In genomic region chr16:57299719-57300386, GRCh38 we compare ENCODE assay signal across 8 cellular contexts. TPM values are rescaled to one million over a fixed set of nuclear protein-coding genes. Genes with fewer than 3 reads are reported as not detected.
A peak's percentile ranks its signal among the peaks of the same experiment; 100 is the strongest.
DNase-seq lines count a peak whose midpoint lies in the region; ATAC-seq and TF ChIP-seq lines count a peak whose summit lies in the region.

No MANE protein-coding gene starts in this region.

- no peaks in the 10 kb centered on the region for H3K36me3 ChIP-seq in HUES48 (ENCODE audit: control insufficient read depth, insufficient read depth, low read length)
- no peaks in the 10 kb centered on the region for H3K36me3 ChIP-seq in PC-3 (ENCODE audit: low read depth, low read length)
- no peaks in the 10 kb centered on the region for H3K36me3 ChIP-seq in esophagus muscularis mucosa
- H3K36me3 ChIP-seq in muscle layer of duodenum (ENCODE audit: control insufficient read depth in 1 of 2, insufficient read depth in 2 of 2, low read length in 2 of 2), result no peaks in the 10 kb centered on the region

- CTCF ChIA-PET in PC-3 (lab: Charles Lee), result interaction anchor here (0.5 to 1.5 kb wide), 10 partner anchors 20 to 334 kb away, joined by 3 to 12 read pairs (median 3); partner anchors contain the start of gene ARL2BP

- 0 out of 2 replicates have a peak, but pooled peaks have one; percentile 23 for TF ChIP-seq CTCF in PC-3 (conservative IDR thresholded peaks at IDR 0.05; ENCODE audit: low read depth, low read length)
- peak in 2 of 3 experiments; percentile 40 to 55 for TF ChIP-seq CTCF in esophagus muscularis mucosa (IDR thresholded peaks at IDR 0.05)

- no peak overlapping the region for H3K4me3 Mint-ChIP-seq in activated T-cell treated with anti-CD3 and anti-CD28 coated beads, Interleukin-2, amount 50 U/mL, for 4 hours

- peak overlapping the region; percentile 67 for H3K27ac ChIP-seq in HUES48 (ENCODE audit: low read depth, low read length)
- peak overlapping the region; percentile 28 for H3K27ac ChIP-seq in PC-3 (ENCODE audit: low read length)
- peak overlapping the region; percentile 88 to 97 (median 92) for H3K27ac ChIP-seq in esophagus muscularis mucosa (replicated peaks in 1 of 4)
- peak overlapping the region; percentile 97 for H3K27ac ChIP-seq in muscle layer of duodenum (ENCODE audit: low read length)

- H3K9me2 ChIP-seq in PC-3 (replicated peaks; ENCODE audit: low read length), result no peaks in the 10 kb centered on the region

- H3K9me3 ChIP-seq in HUES48 (ENCODE audit: control insufficient read depth, insufficient read depth, low read length) (no peaks in the 10 kb centered on the region), PC-3 (ENCODE audit: low read length) (no peaks in the 10 kb centered on the region), esophagus muscularis mucosa (peaks cover 0 to 4% (median 0%) of the 10 kb centered on the region in 4 donors), muscle layer of duodenum (ENCODE audit: control insufficient read depth in 1 of 2, low read length in 2 of 2) (no peaks in the 10 kb centered on the region)

- H3K4me1 ChIP-seq in HUES48 (ENCODE audit: control insufficient read depth, insufficient read depth, low read length) (peaks cover 7% of the 10 kb centered on the region), PC-3 (ENCODE audit: insufficient read depth, low read length) (peaks cover 18% of the 10 kb centered on the region), esophagus muscularis mucosa (peaks cover 34 to 38% (median 35%) of the 10 kb centered on the region in 4 donors), muscle layer of duodenum (ENCODE audit: control insufficient read depth in 1 of 2, insufficient read depth in 2 of 2, low read length in 2 of 2) (peaks cover 0 to 13% of the 10 kb centered on the region in 2 donors)

- WGBS in esophagus muscularis mucosa, result 2% methylated on average over 30 of the region's 35 CpGs

- no peaks in the 10 kb centered on the region for H4K20me1 ChIP-seq in PC-3 (ENCODE audit: low read length)

- H3K4me3 ChIP-seq in HUES48 (ENCODE audit: low read depth, low read length) (peak overlapping the region; percentile 94), PC-3 (ENCODE audit: low read length) (peak overlapping the region; percentile 85), esophagus muscularis mucosa (peak overlapping the region; percentile 47 to 65 (median 52)), muscle layer of duodenum (ENCODE audit: low read depth in 1 of 2, low read length in 2 of 2) (peak overlapping the region; percentile 59 to 64)

- peak overlapping the region; percentile 83 for H3K4me2 ChIP-seq in PC-3 (ENCODE audit: low read length)

- peak overlapping the region; percentile 88 for H2AFZ ChIP-seq in PC-3 (ENCODE audit: low read length)

- H3K9ac ChIP-seq in HUES48 (ENCODE audit: low read depth, low read length) (peak overlapping the region; percentile 55), PC-3 (ENCODE audit: low read length) (peak overlapping the region; percentile 44)

- H3K79me2 ChIP-seq in PC-3 (ENCODE audit: low read length), result no peaks in the 10 kb centered on the region

- POLR2A ChIA-PET in PC-3 (lab: Charles Lee; ENCODE audit: unreplicated experiment), result no interaction called here

- H3K9me3 Mint-ChIP-seq in activated T-cell treated with anti-CD3 and anti-CD28 coated beads, Interleukin-2, amount 50 U/mL, for 4 hours, result no peaks in the 10 kb centered on the region

- H3K36me3 Mint-ChIP-seq in activated T-cell treated with anti-CD3 and anti-CD28 coated beads, Interleukin-2, amount 50 U/mL, for 4 hours (ENCODE audit: insufficient read depth), result no peaks in the 10 kb centered on the region

- H3K4me1 Mint-ChIP-seq in activated T-cell treated with anti-CD3 and anti-CD28 coated beads, Interleukin-2, amount 50 U/mL, for 4 hours (ENCODE audit: low read depth), result peaks cover 14% of the 10 kb centered on the region

- H3K27me3 Mint-ChIP-seq in activated T-cell treated with anti-CD3 and anti-CD28 coated beads, Interleukin-2, amount 50 U/mL, for 4 hours (ENCODE audit: low read depth), result no peaks in the 10 kb centered on the region

- BruUV-seq in PC-3 (replicated peaks; lab: Mats Ljungman, UMichigan), result no TSS peak

- peak; percentile 90 for DNase-seq in COR-L47 (lab: John Stamatoyannopoulos, UW)
- DNase-seq in PC-3, result peak; percentile 88
- DNase-seq in activated T-cell treated with anti-CD3 and anti-CD28 coated beads, Interleukin-2, amount 50 U/mL, for 4 hours, result peak; percentile 74
- DNase-seq in esophagus muscularis mucosa (ENCODE audit: extremely low spot score), result peak; percentile 97
- peak; percentile 59 to 77 for DNase-seq in stimulated activated CD8-positive, alpha-beta memory T cell treated with anti-CD3 and anti-CD28 coated beads, Interleukin-7, amount 100 ng/mL, for 4 hours (ENCODE audit: low read depth in 2 of 2)

- ATAC-seq in GM21447 (IDR thresholded peaks at IDR 0.05; ENCODE audit: unreplicated experiment), result peak; percentile 50
- peak; percentile 71 for ATAC-seq in PC-3
- ATAC-seq in activated T-cell treated with anti-CD3 and anti-CD28 coated beads, Interleukin-2, amount 50 U/mL, for 4 hours, result peak; percentile 56 to 63

- TF ChIP-seq EP300 in esophagus muscularis mucosa (IDR thresholded peaks at IDR 0.05), result no peak

- no peaks in the 10 kb centered on the region for H3F3A ChIP-seq in PC-3 (ENCODE audit: low read length, unreplicated experiment)

- intact Hi-C loops in PC-3 (cut with micrococcal nuclease), result loop anchor here (1.0 to 5.0 kb wide), 6 partner anchors 55 to 216 kb away; partner anchors contain the start of gene ARL2BP
- intact Hi-C loops in esophagus muscularis mucosa (cut with DNase I), result loop anchor here (1.0 to 5.0 kb wide), 5 partner anchors 53 to 227 kb away; partner anchors contain the start of genes ARL2BP, CPNE2 and CX3CL1

- TF ChIP-seq POLR2A in esophagus muscularis mucosa (IDR thresholded peaks at IDR 0.05; ENCODE audit: low read depth), result no peak

- peaks cover 8% of the 10 kb centered on the region; the same call in 1 of the 2 replicates for H3K27me3 ChIP-seq in HUES48 (ENCODE audit: control insufficient read depth, insufficient read depth, low read length)
- no peaks in the 10 kb centered on the region for H3K27me3 ChIP-seq in PC-3 (ENCODE audit: low read length)
- no peaks in the 10 kb centered on the region for H3K27me3 ChIP-seq in esophagus muscularis mucosa
- no peaks in the 10 kb centered on the region for H3K27me3 ChIP-seq in muscle layer of duodenum (ENCODE audit: low read depth, low read length)

RNA-seq across cellular contexts. Expression of gene PLLP, which starts 15.4 kb away (rescaled TPM):
- total RNA-seq in PC-3 (2014; rRNA removed) (0.35 and 1.6 TPM in 2 replicates), esophagus muscularis mucosa (10 to 100 TPM in 1 of 4 donors, 1 to 10 TPM in 3; 3.6 to 10.7 (median 6.4) TPM)
- under 1 TPM in 2 of 3 donors, not detected in 1; 0.13 to 0.33 TPM for total RNA-seq in activated T-cell treated with anti-CD3 and anti-CD28 coated beads, Interleukin-2, amount 50 U/mL, for 4 hours

RNA-seq across cellular contexts. Expression of gene ARL2BP, which starts 54.8 kb away (rescaled TPM):
- total RNA-seq in PC-3 (2014; rRNA removed), result 35.3 and 38.4 TPM in 2 replicates
- total RNA-seq in activated T-cell treated with anti-CD3 and anti-CD28 coated beads, Interleukin-2, amount 50 U/mL, for 4 hours, result 10 to 100 TPM; 19.0 to 26.4 (median 19.8) TPM
- total RNA-seq in esophagus muscularis mucosa, result 10 to 100 TPM; 58.1 to 77.4 (median 66.9) TPM

RNA-seq across cellular contexts. Expression of gene CCL22, which starts 58.7 kb away (rescaled TPM):
- total RNA-seq in PC-3 (2014; rRNA removed) (not detected in 2 replicates), esophagus muscularis mucosa (not detected)
- total RNA-seq in activated T-cell treated with anti-CD3 and anti-CD28 coated beads, Interleukin-2, amount 50 U/mL, for 4 hours, result 100 to 1,000 TPM in 1 of 3 donors, 10 to 100 TPM in 2; 62.3 to 121 (median 80.2) TPM

Comparison
In these comparisons a context has a peak if more than half of its experiments do, and no peak if none do; other contexts are left out.
1. Peak in every context shown above with its lines: DNase-seq, ATAC-seq, H3K4me3 ChIP-seq and H3K27ac ChIP-seq.
2. H3K27ac ChIP-seq: peak in every context shown above with its lines; median percentile 97 in muscle layer of duodenum; 92 in esophagus muscularis mucosa; 67 in HUES48; 28 in PC-3.
3. RNA of gene CCL22, which starts 58.7 kb away (total RNA-seq): 62.3 to 121 TPM in activated T-cell treated with anti-CD3 and anti-CD28 coated beads, Interleukin-2, amount 50 U/mL, for 4 hours; not detected in PC-3 and not detected in esophagus muscularis mucosa; every median in the first group is over 10 times any median in the second.